Comparison of ENCODE assay signal across 8 cellular contexts in genomic region chr17:29292071-29292991, GRCh38. TPM values are rescaled to one million over a fixed set of nuclear protein-coding genes. Genes with fewer than 3 reads are reported as not detected.
DNase-seq lines count a peak whose midpoint lies in the region; ATAC-seq and TF ChIP-seq lines count a peak whose summit lies in the region.

No MANE protein-coding gene starts in this region.

- H3K4me1 ChIP-seq in left lung = peaks cover 32 to 56% of the 10 kb centered on the region in 2 donors

- intact Hi-C loops in left lung (cut with DNase I) = loop anchor here in 1 of 2 donors (5.0 to 10.0 kb wide), 2 partner anchors 58 to 145 kb away; no protein-coding TSS in a partner anchor

- no peaks in the 10 kb centered on the region for H3K9me3 ChIP-seq in left lung

- no peaks in the 10 kb centered on the region for H3K27me3 ChIP-seq in left lung

- peak overlapping the region; percentile 96 to 98 for H3K27ac ChIP-seq in coronary artery
- H3K27ac ChIP-seq in left lung = peak overlapping the region; percentile 96 to 99

- peaks cover 0 to 32% of the 10 kb centered on the region in 2 donors for H3K36me3 ChIP-seq in left lung

- H3K4me3 ChIP-seq in coronary artery = peak overlapping the region; percentile 98
- peak overlapping the region; percentile 92 to 94 for H3K4me3 ChIP-seq in left lung

- peak; percentile 64 for DNase-seq in NAMALWA (ENCODE audit: low spot score)
- peak; percentile 43 for DNase-seq in activated CD4-positive, alpha-beta T cell treated with anti-CD3 and anti-CD28 coated beads, Interleukin-2, amount 50 U/mL, for 1 hour
- DNase-seq in coronary artery (ENCODE audit: low spot score) = peak; percentile 81
- DNase-seq in left lung = peak; percentile 78 to 87
- peak; percentile 23 to 37 for DNase-seq in stimulated activated CD4-positive, alpha-beta T cell treated with anti-CD3 and anti-CD28 coated beads, Interleukin-2, amount 100 ng/mL, for 48 hours

- TF ChIP-seq CTCF in coronary artery (IDR thresholded peaks at IDR 0.05) (no peak), left lung (IDR thresholded peaks at IDR 0.05) (no peak)

- ATAC-seq in GM18907 (IDR thresholded peaks at IDR 0.05; ENCODE audit: unreplicated experiment) (peak; percentile 12), left lung (peak; percentile 5), GM21360 (IDR thresholded peaks at IDR 0.05; ENCODE audit: unreplicated experiment) (no peak), GM19324 (IDR thresholded peaks at IDR 0.05; ENCODE audit: low FRiP score, unreplicated experiment) (no peak)

RNA-seq across cellular contexts. Expression of gene NUFIP2, which starts 1.6 kb away (rescaled TPM):
- 10 to 100 TPM; 54.7 to 61.2 TPM for total RNA-seq in left lung

RNA-seq across cellular contexts. Expression of gene CRYBA1, which starts 45.7 kb away (rescaled TPM):
- not detected for total RNA-seq in left lung

Comparison
In these comparisons a context has a peak if more than half of its experiments do, and no peak if none do; other contexts are left out.
1. ATAC-seq: peak in GM18907 (single experiment) and left lung (single experiment); none in GM21360 (single experiment) and GM19324 (single experiment).
2. DNase-seq: peak in every context shown above with its lines; median percentile 82 in left lung; 81 in coronary artery; 64 in NAMALWA; 43 in activated CD4-positive, alpha-beta T cell treated with anti-CD3 and anti-CD28 coated beads, Interleukin-2, amount 50 U/mL, for 1 hour; 30 in stimulated activated CD4-positive, alpha-beta T cell treated with anti-CD3 and anti-CD28 coated beads, Interleukin-2, amount 100 ng/mL, for 48 hours.